ENCODE assay signal across 10 cellular contexts in genomic region chr3:66497288-66497972, GRCh38. TPM values are rescaled to one million over a fixed set of nuclear protein-coding genes. Genes with fewer than 3 reads are reported as not detected.
DNase-seq lines count a peak whose midpoint lies in the region; ATAC-seq, FAIRE-seq and TF ChIP-seq lines count a peak whose summit lies in the region.
"Had no signal": no experiment of that assay in that cellular context is flagged by ENCODE, and none has a peak within 500 bp of the region (broad histone marks: within the 10 kb centered on the region; RNA-seq: fewer than 3 reads in every experiment).

No MANE protein-coding gene starts in this region.

- peak; percentile 64 for FAIRE-seq in pancreas (lab: Jason Lieb, UNC)
- FAIRE-seq: D721Med had no signal

- no peaks in the 10 kb centered on the region for H3K27me3 Mint-ChIP-seq in CD4-positive, alpha-beta memory T cell
- peaks cover 25 to 34% (median 28%) of the 10 kb centered on the region in 3 donors for H3K27me3 Mint-ChIP-seq in CD14-positive monocyte (ENCODE audit: low read depth in 3 of 3)

- H2AFZ ChIP-seq in Karpas-422 (ENCODE audit: low read length) = no peak overlapping the region

- no peaks in the 10 kb centered on the region for H3K27me3 ChIP-seq in CD4-positive, alpha-beta memory T cell (ENCODE audit: insufficient read depth, low read length)
- H3K27me3 ChIP-seq in Karpas-422 (ENCODE audit: low read length) (no peaks in the 10 kb centered on the region), dorsolateral prefrontal cortex (no peaks in the 10 kb centered on the region), pancreas (no peaks in the 10 kb centered on the region)

- peak overlapping the region; percentile 37 for H3K27ac ChIP-seq in CD4-positive, alpha-beta memory T cell (ENCODE audit: low read depth, low read length)
- H3K27ac ChIP-seq in Karpas-422 (ENCODE audit: low read length) = peak overlapping the region; percentile 63
- H3K27ac ChIP-seq in dorsolateral prefrontal cortex = peak overlapping the region in 50 of 59 donors; percentile 6 to 98 (median 92)
- peak overlapping the region in 3 of 4 donors; percentile 91 to 99 (median 97) for H3K27ac ChIP-seq in pancreas

- no peaks in the 10 kb centered on the region for H4K20me1 ChIP-seq in Karpas-422 (ENCODE audit: insufficient read depth, low read depth, low read length)

- no peaks in the 10 kb centered on the region for H3K36me3 ChIP-seq in CD4-positive, alpha-beta memory T cell (ENCODE audit: insufficient read depth, low read length)
- H3K36me3 ChIP-seq in Karpas-422 (ENCODE audit: insufficient read depth, low read length) = no peaks in the 10 kb centered on the region
- H3K36me3 ChIP-seq in pancreas = no peaks in the 10 kb centered on the region

- peaks cover 81% of the 10 kb centered on the region for H3K4me1 ChIP-seq in CD4-positive, alpha-beta memory T cell (ENCODE audit: insufficient read depth, low read length)
- H3K4me1 ChIP-seq in Karpas-422 (ENCODE audit: low read length) (peaks cover 79% of the 10 kb centered on the region), pancreas (peaks cover 27 to 41% (median 41%) of the 10 kb centered on the region in 3 donors)

- peak overlapping the region; percentile 68 to 99 (median 97) for H3K4me3 Mint-ChIP-seq in CD4-positive, alpha-beta memory T cell
- no peak overlapping the region for H3K4me3 Mint-ChIP-seq in CD14-positive monocyte

- TF ChIP-seq CTCF in dorsolateral prefrontal cortex (IDR thresholded peaks at IDR 0.05 in 54 of 56, conservative IDR thresholded peaks at IDR 0.05 in 2 of 56; ENCODE audit: low read depth in 1 of 56, partially characterized antibody in 56 of 56) = no peak
- TF ChIP-seq CTCF in pancreas (IDR thresholded peaks at IDR 0.05) = no peak
- no peak for TF ChIP-seq CTCF in CD14-positive monocyte (IDR thresholded peaks at IDR 0.05)

- H3K9ac ChIP-seq in Karpas-422 (ENCODE audit: low read length) = peak overlapping the region; percentile 56

- POLR2A ChIA-PET in CD4-positive, alpha-beta memory T cell (lab: Charles Lee; ENCODE audit: partially characterized antibody) = interaction anchor here (1.0 to 6.3 kb wide), 10 partner anchors 10 to 277 kb away, joined by 3 to 61 read pairs (median 8); partner anchors contain the start of gene SLC25A26

- peaks cover 26% of the 10 kb centered on the region; the same call in 1 of the 2 replicates for H3K79me2 ChIP-seq in Karpas-422 (ENCODE audit: low read length)

- H3K4me2 ChIP-seq in Karpas-422 (ENCODE audit: low read depth, low read length, poor library complexity, severe bottlenecking) = peak overlapping the region; percentile 34

- H3K27ac Mint-ChIP-seq in CD4-positive, alpha-beta memory T cell = peak overlapping the region; percentile 48 to 94 (median 82)
- H3K27ac Mint-ChIP-seq in CD14-positive monocyte = no peak overlapping the region

- CTCF ChIA-PET in CD4-positive, alpha-beta memory T cell (lab: Charles Lee; ENCODE audit: partially characterized antibody) = interaction anchor here (0.6 to 2.9 kb wide), 4 partner anchors 11 to 112 kb away, joined by 4 to 21 read pairs (median 9); no protein-coding TSS in a partner anchor

- peak; percentile 41 to 62 (median 53) for DNase-seq in CD4-positive, alpha-beta memory T cell
- no peak for DNase-seq in Karpas-422
- no peak for DNase-seq in dorsolateral prefrontal cortex
- DNase-seq in pancreas = no peak
- no peak for DNase-seq in CD14-positive monocyte (ENCODE audit: low spot score)
- no peak for DNase-seq in germinal center (ENCODE audit: low spot score)
- DNase-seq in stimulated activated CD4-positive, alpha-beta T cell treated with anti-CD3 and anti-CD28 coated beads, Interleukin-4, amount 100 ng/mL, for 24 hours = no peak
- DNase-seq: NCI-H1048 had no signal

- H3K4me1 Mint-ChIP-seq in CD4-positive, alpha-beta memory T cell = peaks cover 68 to 91% (median 78%) of the 10 kb centered on the region in 4 donors
- peaks cover 31% of the 10 kb centered on the region for H3K4me1 Mint-ChIP-seq in CD14-positive monocyte

- H3K9me3 ChIP-seq in CD4-positive, alpha-beta memory T cell (ENCODE audit: control insufficient read depth in 1 of 2, low read length in 2 of 2) = no peaks in the 10 kb centered on the region
- H3K9me3 ChIP-seq in Karpas-422 (ENCODE audit: low read length) (no peaks in the 10 kb centered on the region), pancreas (no peaks in the 10 kb centered on the region)

- H3K4me3 ChIP-seq in CD4-positive, alpha-beta memory T cell (ENCODE audit: low read length in 2 of 2) = peak overlapping the region in 1 of 2 donors; percentile 60
- H3K4me3 ChIP-seq in Karpas-422 (ENCODE audit: low read length) (peak overlapping the region; percentile 62; the same call in 1 of the 2 replicates), dorsolateral prefrontal cortex (peak overlapping the region in 51 of 59 donors; percentile 17 to 98 (median 88)), pancreas (peak overlapping the region; percentile 0 to 100 (median 94))

- H3K36me3 Mint-ChIP-seq in CD4-positive, alpha-beta memory T cell = peaks cover 0 to 15% of the 10 kb centered on the region in 2 donors
- H3K36me3 Mint-ChIP-seq in CD14-positive monocyte = peaks cover 0 to 2% of the 10 kb centered on the region in 2 donors

- H3K9me2 ChIP-seq in Karpas-422 (replicated peaks; ENCODE audit: insufficient read depth, low read length) = no peaks in the 10 kb centered on the region

- WGBS in pancreas, 2 donors = 24 to 25% methylated on average over 5 of the region's 5 CpGs

- no peak for ATAC-seq in pancreas
- no peak for ATAC-seq in GM19452 (IDR thresholded peaks at IDR 0.05; ENCODE audit: unreplicated experiment)

- intact Hi-C loops in CD4-positive, alpha-beta memory T cell (cut with micrococcal nuclease) = loop anchor here (1.0 to 5.0 kb wide), 3 partner anchors 16 to 70 kb away; no protein-coding TSS in a partner anchor
- intact Hi-C loops in dorsolateral prefrontal cortex (cut with DNase I) (no loop called here), pancreas (cut with DNase I) (loop anchor here in 2 of 3 donors (5.0 to 10.0 kb wide), 2 partner anchors 50 to 53 kb away; no protein-coding TSS in a partner anchor), CD14-positive monocyte (cut with micrococcal nuclease) (no loop called here)

- no peaks in the 10 kb centered on the region for H3K9me3 Mint-ChIP-seq in CD4-positive, alpha-beta memory T cell
- peaks cover 0 to 7% (median 1%) of the 10 kb centered on the region in 7 donors for H3K9me3 Mint-ChIP-seq in CD14-positive monocyte

RNA-seq across cellular contexts. Expression of gene LRIG1, which starts 3.4 kb away (rescaled TPM):
- total RNA-seq in CD4-positive, alpha-beta memory T cell = 10 to 100 TPM; 66.3 to 71.7 TPM
- 10 to 100 TPM; 28.6 to 58.5 TPM for polyA plus RNA-seq in CD4-positive, alpha-beta memory T cell
- 52.4 and 75.4 TPM in 2 replicates for total RNA-seq in Karpas-422 (2014; rRNA removed; shearing (Covaris generic); ENCODE audit: low replicate concordance)
- total RNA-seq in dorsolateral prefrontal cortex (100 to 1,000 TPM in 86 of 120 experiments, 10 to 100 TPM in 34; 65.6 to 291 (median 118) TPM), pancreas (100 to 1,000 TPM in 1 of 6 donors, 10 to 100 TPM in 5; 57.8 to 104 (median 80.5) TPM)
- polyA plus RNA-seq in pancreas (10 to 100 TPM; 32.7 to 35.8 TPM), CD14-positive monocyte (1 to 10 TPM in 1 of 2 donors, under 1 TPM in 1; 0.82 to 1.0 TPM)

Comparison
In these comparisons a context has a peak if more than half of its experiments do, and no peak if none do; other contexts are left out.
1. DNase-seq: peak in CD4-positive, alpha-beta memory T cell (5 of 5); none in Karpas-422 (single experiment), dorsolateral prefrontal cortex (0 of 10), pancreas (0 of 6), CD14-positive monocyte (single experiment), germinal center (single experiment) and stimulated activated CD4-positive, alpha-beta T cell treated with anti-CD3 and anti-CD28 coated beads, Interleukin-4, amount 100 ng/mL, for 24 hours (single experiment).
2. H3K27ac ChIP-seq: peak in every context shown above with its lines; median percentile 97 in pancreas; 92 in dorsolateral prefrontal cortex; 63 in Karpas-422; 37 in CD4-positive, alpha-beta memory T cell.
3. H3K27ac Mint-ChIP-seq: peak in CD4-positive, alpha-beta memory T cell (7 of 7); none in CD14-positive monocyte (0 of 7).
4. H3K4me3 Mint-ChIP-seq: peak in CD4-positive, alpha-beta memory T cell (8 of 8); none in CD14-positive monocyte (0 of 2).
5. intact Hi-C loops: an anchor here in CD4-positive, alpha-beta memory T cell (1.0 to 5.0 kb wide) and pancreas (5.0 to 10.0 kb wide); none called in dorsolateral prefrontal cortex and CD14-positive monocyte.